In the genomic region with DNA sequence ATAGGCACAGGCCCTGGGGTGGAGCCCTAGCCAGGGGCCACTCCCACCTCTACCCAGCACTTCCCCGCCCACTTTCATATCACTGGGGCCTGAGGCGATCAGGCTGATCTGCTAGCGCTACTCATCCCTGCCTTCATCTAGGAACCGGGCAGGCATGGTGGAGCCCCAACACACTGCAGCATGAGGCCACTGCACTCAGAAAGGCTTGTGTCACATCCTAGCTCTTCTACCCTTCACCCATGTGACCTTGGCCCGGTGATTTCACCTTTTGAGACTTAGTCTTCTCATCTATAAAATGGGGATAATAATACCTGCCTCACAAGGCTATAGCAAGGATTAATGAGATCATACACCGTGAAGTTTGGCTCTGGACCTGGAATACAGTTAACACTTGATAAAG, we compare ENCODE assay signal across 19 cellular contexts.
"Had no signal": no experiment of that assay in that cellular context is flagged by ENCODE, and none has a peak within 500 bp of the region (broad histone marks: within the 10 kb centered on the region; RNA-seq: fewer than 3 reads in every experiment).

No MANE protein-coding gene starts in this region.

- H3K4me3 ChIP-seq: colonic mucosa, left ventricle myocardium inferior, psoas muscle, spleen had no signal

- H3K27ac ChIP-seq: colonic mucosa, left ventricle myocardium inferior, psoas muscle, spleen had no signal

- H3K4me1 Mint-ChIP-seq: activated naive CD4-positive, alpha-beta T cell treated with anti-CD3 and anti-CD28 coated beads, Interleukin-2, amount 10 ng/mL, durations not matched to agents 7 days and 5 days; memory B cell had no signal

- H3K4me1 ChIP-seq: colonic mucosa, psoas muscle had no signal

- H3K4me3 Mint-ChIP-seq: activated CD4-positive, alpha-beta memory T cell treated with anti-CD3 and anti-CD28 coated beads, Interleukin-2, amount 10 ng/mL, durations not matched to agents 7 days and 5 days; activated naive CD4-positive, alpha-beta T cell treated with anti-CD3 and anti-CD28 coated beads, Interleukin-2, amount 10 ng/mL, durations not matched to agents 7 days and 5 days; activated T-helper 1 cell treated with anti-CD3 and anti-CD28 coated beads, Interleukin-12 subunit alpha, Interleukin-12 subunit beta, Interleukin-2, Interleukin-4 antibody, amounts not matched to agents 30 ng/mL and 10 ng/mL and 1 ng/mL, durations not matched to agents 14 hours and 24 hours and 36 hours; memory B cell; natural killer cell treated with Interleukin-12 subunit alpha and Interleukin-12 subunit beta and Interleukin-15 and Interleukin-18, amount 100 ng/mL, for 72 hours; stimulated activated naive B cell treated with anti-CD40 and anti-IgM and Interleukin-4, amounts not matched to agents 10 μg/mL and 1 μg/mL and 100 μg/mL, for 72 hours had no signal

- H3K9me3 Mint-ChIP-seq: activated CD4-positive, alpha-beta memory T cell treated with anti-CD3 and anti-CD28 coated beads, Interleukin-2, amount 10 ng/mL, durations not matched to agents 7 days and 5 days; activated naive CD4-positive, alpha-beta T cell treated with anti-CD3 and anti-CD28 coated beads, Interleukin-2, amount 10 ng/mL, durations not matched to agents 7 days and 5 days; activated T-helper 1 cell treated with anti-CD3 and anti-CD28 coated beads, Interleukin-12 subunit alpha, Interleukin-12 subunit beta, Interleukin-2, Interleukin-4 antibody, amounts not matched to agents 30 ng/mL and 10 ng/mL and 1 ng/mL, durations not matched to agents 14 hours and 24 hours and 36 hours; memory B cell; natural killer cell treated with Interleukin-12 subunit alpha and Interleukin-12 subunit beta and Interleukin-15 and Interleukin-18, amount 100 ng/mL, for 72 hours; stimulated activated naive B cell treated with anti-CD40 and anti-IgM and Interleukin-4, amounts not matched to agents 10 μg/mL and 1 μg/mL and 100 μg/mL, for 72 hours had no signal

- H3K36me3 ChIP-seq: colonic mucosa, left ventricle myocardium inferior, spleen had no signal

- H3K27ac Mint-ChIP-seq: activated CD4-positive, alpha-beta memory T cell treated with anti-CD3 and anti-CD28 coated beads, Interleukin-2, amount 10 ng/mL, durations not matched to agents 7 days and 5 days; activated naive CD4-positive, alpha-beta T cell treated with anti-CD3 and anti-CD28 coated beads, Interleukin-2, amount 10 ng/mL, durations not matched to agents 7 days and 5 days; activated T-helper 1 cell treated with anti-CD3 and anti-CD28 coated beads, Interleukin-12 subunit alpha, Interleukin-12 subunit beta, Interleukin-2, Interleukin-4 antibody, amounts not matched to agents 30 ng/mL and 10 ng/mL and 1 ng/mL, durations not matched to agents 14 hours and 24 hours and 36 hours; memory B cell; natural killer cell treated with Interleukin-12 subunit alpha and Interleukin-12 subunit beta and Interleukin-15 and Interleukin-18, amount 100 ng/mL, for 72 hours; stimulated activated naive B cell treated with anti-CD40 and anti-IgM and Interleukin-4, amounts not matched to agents 10 μg/mL and 1 μg/mL and 100 μg/mL, for 72 hours had no signal

- ATAC-seq: natural killer cell treated with Interleukin-12 subunit alpha and Interleukin-12 subunit beta and Interleukin-15 and Interleukin-18, amount 100 ng/mL, for 72 hours; psoas muscle; sciatic nerve had no signal

- DNase-seq: activated CD4-positive, alpha-beta memory T cell treated with anti-CD3 and anti-CD28 coated beads, Interleukin-2, amount 10 ng/mL, durations not matched to agents 7 days and 5 days; activated CD4-positive, CD25-positive, alpha-beta regulatory T cell; activated CD8-positive, alpha-beta memory T cell treated with anti-CD3 and anti-CD28 coated beads, Interleukin-2, amount 50 U/mL, for 48 hours; activated naive CD4-positive, alpha-beta T cell treated with anti-CD3 and anti-CD28 coated beads, Interleukin-2, amount 10 ng/mL, durations not matched to agents 7 days and 5 days; caudate nucleus; colonic mucosa; islet precursor cell; left ventricle myocardium inferior; psoas muscle; spleen; stimulated activated CD4-positive, alpha-beta T cell treated with anti-CD3 and anti-CD28 coated beads, Interleukin-1b, Interleukin-23, amount 100 ng/mL, for 48 hours; stimulated activated naive B cell treated with anti-CD40 and anti-IgM and Interleukin-4, amounts not matched to agents 10 μg/mL and 1 μg/mL and 100 μg/mL, for 72 hours; substantia nigra; T-helper 9 cell; trophoblast cell had no signal

- H3K27me3 ChIP-seq: colonic mucosa had no signal

- H3K36me3 Mint-ChIP-seq: activated naive CD4-positive, alpha-beta T cell treated with anti-CD3 and anti-CD28 coated beads, Interleukin-2, amount 10 ng/mL, durations not matched to agents 7 days and 5 days; memory B cell; natural killer cell treated with Interleukin-12 subunit alpha and Interleukin-12 subunit beta and Interleukin-15 and Interleukin-18, amount 100 ng/mL, for 72 hours; stimulated activated naive B cell treated with anti-CD40 and anti-IgM and Interleukin-4, amounts not matched to agents 10 μg/mL and 1 μg/mL and 100 μg/mL, for 72 hours had no signal

- H3K9me3 ChIP-seq: colonic mucosa, left ventricle myocardium inferior, psoas muscle, spleen had no signal
